Comparison of ENCODE assay signal across 8 cellular contexts in the genomic region with DNA sequence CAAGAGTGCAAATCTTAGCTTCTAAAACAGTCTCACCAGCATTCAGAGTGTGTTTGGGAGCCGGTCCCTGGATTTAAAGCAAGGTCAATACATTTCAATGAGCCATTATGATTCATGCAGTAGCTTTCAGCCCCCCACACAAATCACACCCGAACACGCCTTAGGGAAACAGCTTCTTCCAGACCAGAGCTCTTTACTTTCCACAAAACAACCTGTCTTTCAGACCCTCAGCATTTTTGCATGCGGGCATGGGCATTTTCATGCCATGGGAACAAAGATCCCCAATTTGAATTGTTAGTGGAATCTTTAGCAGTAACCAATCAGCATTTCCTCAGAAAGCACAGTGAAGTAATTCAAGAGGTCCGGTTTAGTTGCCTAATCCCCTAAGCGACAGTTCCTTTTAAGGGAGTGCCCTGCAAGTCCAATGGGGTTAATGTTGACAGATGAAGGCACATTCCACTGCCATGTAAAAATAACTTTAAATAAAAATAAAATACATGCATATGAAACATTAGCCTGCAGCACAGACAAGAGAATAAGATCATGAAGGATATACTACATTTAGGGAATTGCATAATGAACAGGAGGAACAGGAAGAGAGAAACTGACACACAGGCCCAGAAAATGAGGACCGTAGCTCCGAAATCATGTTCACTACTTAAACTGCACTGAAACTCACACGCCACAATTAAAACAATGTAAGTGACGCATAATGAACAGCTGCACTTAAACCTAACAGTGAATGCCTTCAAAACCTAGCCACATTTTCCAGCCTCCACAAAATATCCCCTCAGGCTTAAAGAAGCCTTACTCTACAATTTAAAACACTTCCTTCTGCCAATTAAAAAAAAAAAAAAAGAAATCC. TPM values are rescaled to one million over a fixed set of nuclear protein-coding genes. Genes with fewer than 3 reads are reported as not detected.
A peak's percentile ranks its signal among the peaks of the same experiment; 100 is the strongest.
DNase-seq lines count a peak whose midpoint lies in the region; TF ChIP-seq lines count a peak whose summit lies in the region.

No MANE protein-coding gene starts in this region.

- no peak for TF ChIP-seq CTCF in epithelial cell of proximal tubule (conservative IDR thresholded peaks at IDR 0.05; ENCODE audit: low read depth, low read length)

- DNase-seq in ELR (ENCODE audit: low read depth) (peak; percentile 89), OCI-M1 (lab: John Stamatoyannopoulos, UW) (peak; percentile 77), epithelial cell of proximal tubule (ENCODE audit: low read depth) (no peak), pons (ENCODE audit: low spot score) (peak; percentile 67), midbrain (lab: John Stamatoyannopoulos, UW) (no peak), NCI-H2196 treated with DMSO at 0.1 percent for 48 hours (lab: John Stamatoyannopoulos, UW; ENCODE audit: unreplicated experiment) (no peak), NCI-H2227 (lab: John Stamatoyannopoulos, UW; ENCODE audit: unreplicated experiment) (no peak)
- DNase-seq in stimulated activated CD4-positive, alpha-beta T cell treated with anti-CD3 and anti-CD28 coated beads, Interleukin-15, amount 100 ng/mL, for 24 hours = no peak

- H3K4me3 ChIP-seq in epithelial cell of proximal tubule (ENCODE audit: low read depth, low read length) = peak overlapping the region; percentile 2

RNA-seq across cellular contexts. Expression of a gene that starts 4.0 kb away (rescaled TPM):
- 58.9 and 73.4 TPM in 2 replicates for total RNA-seq in epithelial cell of proximal tubule

RNA-seq across cellular contexts. Expression of a gene that starts 56.6 kb away (rescaled TPM):
- 66.4 and 91.0 TPM in 2 replicates for total RNA-seq in epithelial cell of proximal tubule

Comparison
In these comparisons a context has a peak if more than half of its experiments do, and no peak if none do; other contexts are left out.
1. DNase-seq: peak in ELR (single experiment), OCI-M1 (single experiment) and pons (single experiment); none in epithelial cell of proximal tubule (single experiment), midbrain (single experiment), NCI-H2196 treated with DMSO at 0.1 percent for 48 hours (single experiment), stimulated activated CD4-positive, alpha-beta T cell treated with anti-CD3 and anti-CD28 coated beads, Interleukin-15, amount 100 ng/mL, for 24 hours (single experiment) and NCI-H2227 (single experiment).